8 cellular contexts compared by ENCODE assay signal in the genomic region with DNA sequence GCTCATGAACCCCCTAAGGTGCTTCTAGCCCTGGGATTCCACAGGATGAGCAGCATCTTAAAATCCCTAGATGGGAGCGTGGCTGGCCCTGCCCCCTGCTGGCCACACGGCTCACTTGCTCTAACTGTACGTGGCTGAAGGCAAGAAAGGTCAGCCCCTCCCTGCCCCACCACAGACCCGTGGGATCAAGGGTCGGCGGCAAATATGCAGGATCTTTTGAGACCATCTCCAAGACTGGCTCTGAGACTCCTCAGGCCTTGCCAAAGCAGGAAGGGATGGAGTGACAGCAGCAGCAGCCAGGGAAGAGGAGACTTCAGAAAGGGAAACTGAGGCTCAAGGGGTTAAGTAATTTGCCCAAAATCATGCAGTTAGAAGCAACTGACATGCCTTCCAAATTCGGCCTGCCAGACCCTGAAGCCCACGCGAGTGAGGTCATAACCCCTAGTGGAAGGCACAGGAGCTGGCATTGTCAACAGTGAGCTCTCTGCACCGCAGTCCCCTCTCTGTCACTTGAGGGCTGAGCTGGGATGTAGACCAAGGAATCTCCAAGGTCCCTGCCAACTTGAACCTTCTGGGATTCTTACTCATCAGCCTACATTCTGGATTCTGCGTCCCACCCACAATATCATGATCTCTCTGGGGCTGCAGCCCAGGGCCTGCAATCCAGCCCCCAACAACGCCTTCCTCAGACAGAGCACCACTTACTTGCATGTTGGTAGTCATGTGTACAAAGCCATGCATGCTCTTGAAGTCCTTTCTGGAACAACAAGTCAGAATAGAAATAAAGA. TPM values are rescaled to one million over a fixed set of nuclear protein-coding genes. Genes with fewer than 3 reads are reported as not detected.
DNase-seq lines count a peak whose midpoint lies in the region; ATAC-seq and TF ChIP-seq lines count a peak whose summit lies in the region.

No MANE protein-coding gene starts in this region.

- H3K27ac Mint-ChIP-seq in T-helper 17 cell = peak overlapping the region; percentile 16

- H3K36me3 Mint-ChIP-seq in T-helper 17 cell (ENCODE audit: low read depth) = no peaks in the 10 kb centered on the region

- no peaks in the 10 kb centered on the region for H3K27me3 Mint-ChIP-seq in T-helper 17 cell

- peaks cover 14% of the 10 kb centered on the region for H3K4me1 Mint-ChIP-seq in T-helper 17 cell

- H3F3A ChIP-seq in MM.1S (ENCODE audit: insufficient read depth, low read length) = no peaks in the 10 kb centered on the region

- H3K27ac ChIP-seq in MM.1S (ENCODE audit: low read length) = no peak overlapping the region
- H3K27ac ChIP-seq in right cardiac atrium (ENCODE audit: low read length) = no peak overlapping the region
- H3K27ac ChIP-seq in gastrocnemius medialis = no peak overlapping the region

- H3K27me3 ChIP-seq in MM.1S (replicated peaks; ENCODE audit: insufficient read depth, low read length) (no peaks in the 10 kb centered on the region; the same call in 1 of the 2 replicates), right cardiac atrium (ENCODE audit: control insufficient read depth, insufficient read depth) (no peaks in the 10 kb centered on the region), gastrocnemius medialis (no peaks in the 10 kb centered on the region)

- H3K36me3 ChIP-seq in MM.1S (replicated peaks; ENCODE audit: insufficient read depth, low read length) (no peaks in the 10 kb centered on the region), gastrocnemius medialis (no peaks in the 10 kb centered on the region)

- H3K4me3 Mint-ChIP-seq in T-helper 17 cell = no peak overlapping the region

- peak overlapping the region; percentile 60 for H3K4me2 ChIP-seq in MM.1S (ENCODE audit: low read depth, low read length)

- H2AFZ ChIP-seq in MM.1S (ENCODE audit: low read length) = 0 out of 2 replicates have a peak overlapping the region, but pooled peaks have one; percentile 27

- ATAC-seq in GM18909 (IDR thresholded peaks at IDR 0.05; ENCODE audit: poor library complexity, unreplicated experiment) = peak; percentile 67
- ATAC-seq in T-helper 17 cell = peak; percentile 76
- peak; percentile 83 to 86 for ATAC-seq in right cardiac atrium
- ATAC-seq in gastrocnemius medialis = peak; percentile 80 to 81
- ATAC-seq in HG03469 (IDR thresholded peaks at IDR 0.05; ENCODE audit: unreplicated experiment) = no peak

- no peaks in the 10 kb centered on the region for H3K9me3 ChIP-seq in MM.1S (replicated peaks; ENCODE audit: insufficient read depth, low read length)
- no peaks in the 10 kb centered on the region for H3K9me3 ChIP-seq in T-helper 17 cell (ENCODE audit: control insufficient read depth, low read length, poor library complexity, severe bottlenecking)
- no peaks in the 10 kb centered on the region for H3K9me3 ChIP-seq in right cardiac atrium (ENCODE audit: control insufficient read depth, low read length)
- H3K9me3 ChIP-seq in gastrocnemius medialis = no peaks in the 10 kb centered on the region

- H3K9me2 ChIP-seq in MM.1S (replicated peaks; ENCODE audit: insufficient read depth, low read length) = no peaks in the 10 kb centered on the region

- H3K4me3 ChIP-seq in AG09309 (ENCODE audit: control insufficient read depth, low read depth, low read length) (no peak overlapping the region), MM.1S (ENCODE audit: low read length) (no peak overlapping the region), right cardiac atrium (ENCODE audit: low read length) (no peak overlapping the region), gastrocnemius medialis (no peak overlapping the region)

- in situ Hi-C loops in gastrocnemius medialis (cut with MboI; ENCODE audit: low sequenced_read_pairs in 4 of 4) = loop anchor here in 1 of 4 donors (25.0 kb wide), 1 partner anchor 347 kb away; no protein-coding TSS in a partner anchor

- intact Hi-C loops in right cardiac atrium (cut with DNase I) (loop anchor here (2.0 to 10.0 kb wide), 6 partner anchors 62 to 344 kb away; a partner anchor contains a TSS), gastrocnemius medialis (cut with DNase I; ENCODE audit: low total_unique reads) (loop anchor here (1.0 to 10.0 kb wide), 2 partner anchors 70 to 344 kb away; no protein-coding TSS in a partner anchor)

- H3K79me2 ChIP-seq in MM.1S (ENCODE audit: low read length) = no peaks in the 10 kb centered on the region

- no peak for TF ChIP-seq POLR2A in gastrocnemius medialis (IDR thresholded peaks at IDR 0.05)

- WGBS in right cardiac atrium = 26% methylated on average over 12 of the region's 12 CpGs

- H4K20me1 ChIP-seq in MM.1S (ENCODE audit: insufficient read depth, low read length) = no peaks in the 10 kb centered on the region

- no peak overlapping the region for H3K9ac ChIP-seq in MM.1S (ENCODE audit: low read length)

- DNase-seq in AG09309 (ENCODE audit: low read depth) (no peak), MM.1S (peak; percentile 58), T-helper 17 cell (peak; percentile 39 to 54 (median 43)), amygdala (lab: John Stamatoyannopoulos, UW) (peak in 43 of 56 donors; percentile 3 to 81 (median 36)), right cardiac atrium (peak; percentile 81 to 94 (median 92)), gastrocnemius medialis (peak; percentile 43 to 66)

- H3K4me1 ChIP-seq in MM.1S (ENCODE audit: low read length) (no peaks in the 10 kb centered on the region), right cardiac atrium (ENCODE audit: control insufficient read depth, insufficient read depth, low read length) (no peaks in the 10 kb centered on the region), gastrocnemius medialis (no peaks in the 10 kb centered on the region)

- peak; percentile 88 for TF ChIP-seq CTCF in AG09309 (IDR thresholded peaks at IDR 0.05; ENCODE audit: control insufficient read depth, insufficient read depth, low read depth, low read length, missing control alignments)
- peak; percentile 94 for TF ChIP-seq CTCF in MM.1S (IDR thresholded peaks at IDR 0.05; ENCODE audit: low read length)
- peak; percentile 85 to 92 (median 90) for TF ChIP-seq CTCF in gastrocnemius medialis (IDR thresholded peaks at IDR 0.05 in 4 of 5, conservative IDR thresholded peaks at IDR 0.05 in 1 of 5)

RNA-seq across cellular contexts. Expression of a gene that starts 31.4 kb away (rescaled TPM):
- total RNA-seq in T-helper 17 cell (not detected), right cardiac atrium (10 to 100 TPM in 3 of 4 donors, 1 to 10 TPM in 1; 9.7 to 18.8 (median 15.3) TPM), gastrocnemius medialis (under 1 TPM; 0.27 to 0.69 (median 0.57) TPM)
- polyA plus RNA-seq in right cardiac atrium = 15.2 TPM

RNA-seq across cellular contexts. Expression of a gene that starts 38.4 kb away (rescaled TPM):
- total RNA-seq in T-helper 17 cell = 100 to 1,000 TPM; 194 to 196 TPM
- total RNA-seq in right cardiac atrium = 100 to 1,000 TPM in 2 of 4 donors, 10 to 100 TPM in 2; 75.8 to 108 (median 100) TPM
- polyA plus RNA-seq in right cardiac atrium = 87.5 TPM
- total RNA-seq in gastrocnemius medialis = 100 to 1,000 TPM; 127 to 155 (median 131) TPM

Comparison
In these comparisons a context has a peak if more than half of its experiments do, and no peak if none do; other contexts are left out.
1. RNA of a gene that starts 31.4 kb away (total RNA-seq): 9.7 to 18.8 TPM in right cardiac atrium; 0.27 to 0.69 TPM in gastrocnemius medialis and not detected in T-helper 17 cell; every median in the first group is over 4 times any median in the second.
2. Peak in every context shown above with its lines, with median percentiles within 50 percentile points of each other: CTCF ChIP-seq.